1 cellular context compared by ENCODE assay signal in the genomic region with DNA sequence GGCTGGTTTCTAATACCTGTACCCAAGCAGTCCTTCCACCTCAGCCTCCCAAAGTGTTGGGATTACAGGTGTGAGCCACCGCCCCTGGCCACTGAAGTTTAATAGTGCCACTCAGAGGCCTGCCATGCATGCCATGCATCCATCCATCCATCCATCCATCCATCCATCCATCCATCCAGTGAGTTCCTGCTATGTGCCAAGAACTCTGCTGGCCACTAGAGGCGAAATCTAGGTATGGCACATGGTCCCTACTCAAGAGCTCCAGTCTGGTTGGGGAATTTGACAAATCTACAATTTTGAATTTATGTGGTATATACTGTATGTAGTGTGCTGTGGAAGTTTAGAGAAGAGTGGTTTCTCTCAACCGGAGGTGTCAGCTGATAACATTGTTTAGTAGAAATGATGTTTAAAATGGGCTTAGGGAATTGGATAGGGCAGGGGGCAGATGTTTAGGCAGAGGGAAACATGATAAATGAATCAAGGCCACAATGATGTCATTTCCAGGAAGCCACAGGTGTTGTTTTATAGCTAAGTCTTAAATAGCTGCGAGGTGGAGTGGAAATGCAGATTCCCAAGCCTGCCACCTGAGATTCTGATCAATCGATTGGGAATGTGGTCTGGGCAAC.
TF ChIP-seq lines count a peak whose summit lies in the region.

No MANE protein-coding gene starts in this region.

TF ChIP-seq in GM23338, 12 proteins besides CTCF, POLR2A, EP300 and RAD21 (continued from another document):
- TF ChIP-seq, protein P1, sequence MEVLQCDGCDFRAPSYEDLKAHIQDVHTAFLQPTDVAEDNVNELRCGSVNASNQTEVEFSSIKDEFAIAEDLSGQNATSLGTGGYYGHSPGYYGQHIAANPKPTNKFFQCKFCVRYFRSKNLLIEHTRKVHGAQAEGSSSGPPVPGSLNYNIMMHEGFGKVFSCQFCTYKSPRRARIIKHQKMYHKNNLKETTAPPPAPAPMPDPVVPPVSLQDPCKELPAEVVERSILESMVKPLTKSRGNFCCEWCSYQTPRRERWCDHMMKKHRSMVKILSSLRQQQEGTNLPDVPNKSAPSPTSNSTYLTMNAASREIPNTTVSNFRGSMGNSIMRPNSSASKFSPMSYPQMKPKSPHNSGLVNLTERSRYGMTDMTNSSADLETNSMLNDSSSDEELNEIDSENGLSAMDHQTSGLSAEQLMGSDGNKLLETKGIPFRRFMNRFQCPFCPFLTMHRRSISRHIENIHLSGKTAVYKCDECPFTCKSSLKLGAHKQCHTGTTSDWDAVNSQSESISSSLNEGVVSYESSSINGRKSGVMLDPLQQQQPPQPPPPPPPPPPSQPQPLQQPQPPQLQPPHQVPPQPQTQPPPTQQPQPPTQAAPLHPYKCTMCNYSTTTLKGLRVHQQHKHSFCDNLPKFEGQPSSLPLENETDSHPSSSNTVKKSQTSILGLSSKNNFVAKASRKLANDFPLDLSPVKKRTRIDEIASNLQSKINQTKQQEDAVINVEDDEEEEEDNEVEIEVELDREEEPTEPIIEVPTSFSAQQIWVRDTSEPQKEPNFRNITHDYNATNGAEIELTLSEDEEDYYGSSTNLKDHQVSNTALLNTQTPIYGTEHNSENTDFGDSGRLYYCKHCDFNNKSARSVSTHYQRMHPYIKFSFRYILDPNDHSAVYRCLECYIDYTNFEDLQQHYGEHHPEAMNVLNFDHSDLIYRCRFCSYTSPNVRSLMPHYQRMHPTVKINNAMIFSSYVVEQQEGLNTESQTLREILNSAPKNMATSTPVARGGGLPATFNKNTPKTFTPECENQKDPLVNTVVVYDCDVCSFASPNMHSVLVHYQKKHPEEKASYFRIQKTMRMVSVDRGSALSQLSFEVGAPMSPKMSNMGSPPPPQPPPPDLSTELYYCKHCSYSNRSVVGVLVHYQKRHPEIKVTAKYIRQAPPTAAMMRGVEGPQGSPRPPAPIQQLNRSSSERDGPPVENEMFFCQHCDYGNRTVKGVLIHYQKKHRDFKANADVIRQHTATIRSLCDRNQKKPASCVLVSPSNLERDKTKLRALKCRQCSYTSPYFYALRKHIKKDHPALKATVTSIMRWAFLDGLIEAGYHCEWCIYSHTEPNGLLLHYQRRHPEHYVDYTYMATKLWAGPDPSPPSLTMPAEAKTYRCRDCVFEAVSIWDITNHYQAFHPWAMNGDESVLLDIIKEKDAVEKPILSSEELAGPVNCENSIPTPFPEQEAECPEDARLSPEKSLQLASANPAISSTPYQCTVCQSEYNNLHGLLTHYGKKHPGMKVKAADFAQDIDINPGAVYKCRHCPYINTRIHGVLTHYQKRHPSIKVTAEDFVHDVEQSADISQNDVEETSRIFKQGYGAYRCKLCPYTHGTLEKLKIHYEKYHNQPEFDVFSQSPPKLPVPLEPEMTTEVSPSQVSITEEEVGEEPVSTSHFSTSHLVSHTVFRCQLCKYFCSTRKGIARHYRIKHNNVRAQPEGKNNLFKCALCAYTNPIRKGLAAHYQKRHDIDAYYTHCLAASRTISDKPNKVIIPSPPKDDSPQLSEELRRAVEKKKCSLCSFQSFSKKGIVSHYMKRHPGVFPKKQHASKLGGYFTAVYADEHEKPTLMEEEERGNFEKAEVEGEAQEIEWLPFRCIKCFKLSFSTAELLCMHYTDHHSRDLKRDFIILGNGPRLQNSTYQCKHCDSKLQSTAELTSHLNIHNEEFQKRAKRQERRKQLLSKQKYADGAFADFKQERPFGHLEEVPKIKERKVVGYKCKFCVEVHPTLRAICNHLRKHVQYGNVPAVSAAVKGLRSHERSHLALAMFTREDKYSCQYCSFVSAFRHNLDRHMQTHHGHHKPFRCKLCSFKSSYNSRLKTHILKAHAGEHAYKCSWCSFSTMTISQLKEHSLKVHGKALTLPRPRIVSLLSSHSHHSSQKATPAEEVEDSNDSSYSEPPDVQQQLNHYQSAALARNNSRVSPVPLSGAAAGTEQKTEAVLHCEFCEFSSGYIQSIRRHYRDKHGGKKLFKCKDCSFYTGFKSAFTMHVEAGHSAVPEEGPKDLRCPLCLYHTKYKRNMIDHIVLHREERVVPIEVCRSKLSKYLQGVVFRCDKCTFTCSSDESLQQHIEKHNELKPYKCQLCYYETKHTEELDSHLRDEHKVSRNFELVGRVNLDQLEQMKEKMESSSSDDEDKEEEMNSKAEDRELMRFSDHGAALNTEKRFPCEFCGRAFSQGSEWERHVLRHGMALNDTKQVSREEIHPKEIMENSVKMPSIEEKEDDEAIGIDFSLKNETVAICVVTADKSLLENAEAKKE (CRISPR knock-in tag; IDR thresholded peaks at IDR 0.05) = peak; percentile 71; the same call in 1 of the 2 replicates
- no peak for TF ChIP-seq ZNF331 (CRISPR knock-in tag; IDR thresholded peaks at IDR 0.05; ENCODE audit: low read depth)
TF ChIP-seq in GM23338: peak in this region for 2.
